1 cellular context compared by ENCODE assay signal in the genomic region with DNA sequence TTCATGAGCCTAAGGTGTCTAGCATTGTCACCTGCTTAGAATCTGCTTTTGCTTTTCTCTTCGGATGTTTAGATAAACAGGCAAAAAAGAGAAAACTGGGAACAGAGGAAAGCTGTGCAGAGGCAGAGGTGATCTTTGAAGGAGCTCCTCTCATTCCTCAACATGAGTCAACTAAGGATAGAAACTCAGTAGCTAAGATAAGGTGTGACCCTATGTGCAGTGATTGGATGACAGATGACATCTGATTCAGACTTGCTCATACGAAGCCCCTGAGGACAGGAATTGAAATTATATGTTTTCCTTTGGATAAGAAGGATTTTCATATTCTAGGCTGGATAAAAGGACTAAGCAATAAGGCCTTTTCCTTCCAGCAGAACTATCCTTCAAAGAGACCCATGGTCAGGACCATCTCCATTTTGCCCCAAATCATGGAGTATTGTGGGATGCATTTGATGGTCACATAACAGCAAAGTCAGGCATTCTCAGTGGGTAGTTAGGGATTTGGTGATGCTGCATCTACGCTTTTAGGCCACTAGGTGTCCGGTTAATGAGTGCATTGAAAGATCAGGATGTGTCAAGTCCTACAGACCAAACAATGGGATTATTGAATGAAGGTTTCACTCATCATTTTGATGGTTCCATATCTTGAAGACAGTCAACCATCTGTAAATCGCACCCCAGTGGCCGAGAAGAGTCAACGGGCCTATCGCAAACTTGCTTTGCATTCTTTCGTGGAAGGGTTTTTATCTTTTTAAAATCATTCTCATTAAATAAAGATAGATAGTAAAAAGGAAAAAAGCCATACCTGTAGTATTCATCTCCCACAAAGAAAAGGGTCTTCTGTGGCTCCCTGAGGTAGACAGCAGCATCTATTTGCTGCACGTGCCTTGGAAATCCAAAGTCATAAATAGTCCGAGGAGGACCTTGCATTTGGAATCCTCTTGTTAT.
A peak's percentile ranks its signal among the peaks of the same experiment; 100 is the strongest.
TF ChIP-seq lines count a peak whose summit lies in the region.

No MANE protein-coding gene starts in this region.

TF ChIP-seq in HepG2, 621 proteins besides CTCF, POLR2A, EP300 and RAD21 (continued from another document and continues in another):
- TF ChIP-seq, protein P1, sequence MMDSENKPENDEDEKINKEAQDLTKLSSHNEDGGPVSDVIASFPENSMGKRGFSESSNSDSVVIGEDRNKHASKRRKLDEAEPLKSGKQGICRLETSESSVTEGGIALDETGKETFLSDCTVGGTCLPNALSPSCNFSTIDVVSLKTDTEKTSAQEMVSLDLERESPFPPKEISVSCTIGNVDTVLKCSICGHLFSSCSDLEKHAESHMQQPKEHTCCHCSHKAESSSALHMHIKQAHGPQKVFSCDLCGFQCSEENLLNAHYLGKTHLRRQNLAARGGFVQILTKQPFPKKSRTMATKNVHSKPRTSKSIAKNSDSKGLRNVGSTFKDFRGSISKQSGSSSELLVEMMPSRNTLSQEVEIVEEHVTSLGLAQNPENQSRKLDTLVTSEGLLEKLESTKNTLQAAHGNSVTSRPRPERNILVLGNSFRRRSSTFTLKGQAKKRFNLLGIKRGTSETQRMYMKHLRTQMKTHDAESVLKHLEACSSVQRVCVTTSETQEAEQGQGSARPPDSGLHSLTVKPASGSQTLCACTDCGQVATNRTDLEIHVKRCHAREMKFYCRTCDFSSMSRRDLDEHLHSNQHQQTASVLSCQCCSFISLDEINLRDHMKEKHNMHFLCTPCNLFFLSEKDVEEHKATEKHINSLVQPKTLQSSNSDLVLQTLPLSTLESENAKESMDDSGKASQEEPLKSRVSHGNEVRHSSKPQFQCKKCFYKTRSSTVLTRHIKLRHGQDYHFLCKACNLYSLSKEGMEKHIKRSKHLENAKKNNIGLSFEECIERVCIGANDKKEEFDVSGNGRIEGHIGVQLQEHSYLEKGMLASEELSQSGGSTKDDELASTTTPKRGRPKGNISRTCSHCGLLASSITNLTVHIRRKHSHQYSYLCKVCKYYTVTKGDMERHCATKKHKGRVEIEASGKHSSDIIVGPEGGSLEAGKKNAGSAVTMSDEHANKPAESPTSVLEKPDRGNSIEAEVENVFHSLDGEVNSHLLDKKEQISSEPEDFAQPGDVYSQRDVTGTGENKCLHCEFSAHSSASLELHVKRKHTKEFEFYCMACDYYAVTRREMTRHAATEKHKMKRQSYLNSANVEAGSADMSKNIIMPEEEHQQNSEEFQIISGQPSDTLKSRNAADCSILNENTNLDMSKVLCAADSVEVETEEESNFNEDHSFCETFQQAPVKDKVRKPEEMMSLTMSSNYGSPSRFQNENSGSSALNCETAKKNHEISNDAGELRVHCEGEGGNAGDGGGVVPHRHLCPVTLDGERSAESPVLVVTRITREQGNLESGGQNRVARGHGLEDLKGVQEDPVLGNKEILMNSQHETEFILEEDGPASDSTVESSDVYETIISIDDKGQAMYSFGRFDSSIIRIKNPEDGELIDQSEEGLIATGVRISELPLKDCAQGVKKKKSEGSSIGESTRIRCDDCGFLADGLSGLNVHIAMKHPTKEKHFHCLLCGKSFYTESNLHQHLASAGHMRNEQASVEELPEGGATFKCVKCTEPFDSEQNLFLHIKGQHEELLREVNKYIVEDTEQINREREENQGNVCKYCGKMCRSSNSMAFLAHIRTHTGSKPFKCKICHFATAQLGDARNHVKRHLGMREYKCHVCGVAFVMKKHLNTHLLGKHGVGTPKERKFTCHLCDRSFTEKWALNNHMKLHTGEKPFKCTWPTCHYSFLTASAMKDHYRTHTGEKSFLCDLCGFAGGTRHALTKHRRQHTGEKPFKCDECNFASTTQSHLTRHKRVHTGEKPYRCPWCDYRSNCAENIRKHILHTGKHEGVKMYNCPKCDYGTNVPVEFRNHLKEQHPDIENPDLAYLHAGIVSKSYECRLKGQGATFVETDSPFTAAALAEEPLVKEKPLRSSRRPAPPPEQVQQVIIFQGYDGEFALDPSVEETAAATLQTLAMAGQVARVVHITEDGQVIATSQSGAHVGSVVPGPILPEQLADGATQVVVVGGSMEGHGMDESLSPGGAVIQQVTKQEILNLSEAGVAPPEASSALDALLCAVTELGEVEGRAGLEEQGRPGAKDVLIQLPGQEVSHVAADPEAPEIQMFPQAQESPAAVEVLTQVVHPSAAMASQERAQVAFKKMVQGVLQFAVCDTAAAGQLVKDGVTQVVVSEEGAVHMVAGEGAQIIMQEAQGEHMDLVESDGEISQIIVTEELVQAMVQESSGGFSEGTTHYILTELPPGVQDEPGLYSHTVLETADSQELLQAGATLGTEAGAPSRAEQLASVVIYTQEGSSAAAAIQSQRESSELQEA (CRISPR knock-in tag; IDR thresholded peaks at IDR 0.05; ENCODE audit: not compliant biosample characterization), result no peak
- TF ChIP-seq TP53 (CRISPR knock-in tag; conservative IDR thresholded peaks at IDR 0.05), result no peak
- no peak for TF ChIP-seq FOXP1 (IDR thresholded peaks at IDR 0.05)
- no peak for TF ChIP-seq FOXP1 (CRISPR knock-in tag; IDR thresholded peaks at IDR 0.05)
- TF ChIP-seq SRSF1 (optimal IDR thresholded peaks at IDR 0.05; ENCODE audit: low read depth, low read length), result no peak
- peak; percentile 95 for TF ChIP-seq MIXL1 (CRISPR knock-in tag; IDR thresholded peaks at IDR 0.05)
- TF ChIP-seq ZNF619 (CRISPR knock-in tag; IDR thresholded peaks at IDR 0.05), result no peak
- TF ChIP-seq SP140L (CRISPR knock-in tag; IDR thresholded peaks at IDR 0.05; ENCODE audit: borderline replicate concordance), result no peak
- TF ChIP-seq KMT2B (CRISPR knock-in tag; IDR thresholded peaks at IDR 0.05), result no peak
- TF ChIP-seq PITX1 (CRISPR knock-in tag; IDR thresholded peaks at IDR 0.05), result no peak
- TF ChIP-seq ZNF547 (CRISPR knock-in tag; IDR thresholded peaks at IDR 0.05), result no peak
- TF ChIP-seq, protein P2, sequence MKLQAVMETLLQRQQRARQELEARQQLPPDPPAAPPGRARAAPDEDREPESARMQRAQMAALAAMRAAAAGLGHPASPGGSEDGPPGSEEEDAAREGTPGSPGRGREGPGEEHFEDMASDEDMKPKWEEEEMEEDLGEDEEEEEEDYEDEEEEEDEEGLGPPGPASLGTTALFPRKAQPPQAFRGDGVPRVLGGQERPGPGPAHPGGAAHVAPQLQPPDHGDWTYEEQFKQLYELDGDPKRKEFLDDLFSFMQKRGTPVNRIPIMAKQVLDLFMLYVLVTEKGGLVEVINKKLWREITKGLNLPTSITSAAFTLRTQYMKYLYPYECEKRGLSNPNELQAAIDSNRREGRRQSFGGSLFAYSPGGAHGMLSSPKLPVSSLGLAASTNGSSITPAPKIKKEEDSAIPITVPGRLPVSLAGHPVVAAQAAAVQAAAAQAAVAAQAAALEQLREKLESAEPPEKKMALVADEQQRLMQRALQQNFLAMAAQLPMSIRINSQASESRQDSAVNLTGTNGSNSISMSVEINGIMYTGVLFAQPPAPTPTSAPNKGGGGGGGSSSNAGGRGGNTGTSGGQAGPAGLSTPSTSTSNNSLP (IDR thresholded peaks at IDR 0.05; ENCODE audit: low read depth, low read length), result peak; percentile 51; the same call in 1 of the 2 replicates
- peak in 1 of 2 experiments; percentile 10; a peak in 1 of 4 replicates for TF ChIP-seq MAFK (conservative IDR thresholded peaks at IDR 0.05 in 1 of 2, IDR thresholded peaks at IDR 0.05 in 1 of 2; ENCODE audit: low read length in 2 of 2)
- no peak for TF ChIP-seq DNMT1 (CRISPR knock-in tag; IDR thresholded peaks at IDR 0.05)
- no peak for TF ChIP-seq GPN1 (CRISPR knock-in tag; IDR thresholded peaks at IDR 0.05; ENCODE audit: borderline replicate concordance)
- TF ChIP-seq, protein P3, sequence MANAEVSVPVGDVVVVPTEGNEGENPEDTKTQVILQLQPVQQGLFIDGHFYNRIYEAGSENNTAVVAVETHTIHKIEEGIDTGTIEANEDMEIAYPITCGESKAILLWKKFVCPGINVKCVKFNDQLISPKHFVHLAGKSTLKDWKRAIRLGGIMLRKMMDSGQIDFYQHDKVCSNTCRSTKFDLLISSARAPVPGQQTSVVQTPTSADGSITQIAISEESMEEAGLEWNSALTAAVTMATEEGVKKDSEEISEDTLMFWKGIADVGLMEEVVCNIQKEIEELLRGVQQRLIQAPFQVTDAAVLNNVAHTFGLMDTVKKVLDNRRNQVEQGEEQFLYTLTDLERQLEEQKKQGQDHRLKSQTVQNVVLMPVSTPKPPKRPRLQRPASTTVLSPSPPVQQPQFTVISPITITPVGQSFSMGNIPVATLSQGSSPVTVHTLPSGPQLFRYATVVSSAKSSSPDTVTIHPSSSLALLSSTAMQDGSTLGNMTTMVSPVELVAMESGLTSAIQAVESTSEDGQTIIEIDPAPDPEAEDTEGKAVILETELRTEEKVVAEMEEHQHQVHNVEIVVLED (CRISPR knock-in tag; IDR thresholded peaks at IDR 0.05; ENCODE audit: borderline replicate concordance), result no peak
- TF ChIP-seq SNAPC2 (CRISPR knock-in tag; IDR thresholded peaks at IDR 0.05), result no peak
- TF ChIP-seq ZNF891 (CRISPR knock-in tag; IDR thresholded peaks at IDR 0.05), result no peak
- TF ChIP-seq ADNP (CRISPR knock-in tag; IDR thresholded peaks at IDR 0.05), result no peak
- TF ChIP-seq, protein P4, sequence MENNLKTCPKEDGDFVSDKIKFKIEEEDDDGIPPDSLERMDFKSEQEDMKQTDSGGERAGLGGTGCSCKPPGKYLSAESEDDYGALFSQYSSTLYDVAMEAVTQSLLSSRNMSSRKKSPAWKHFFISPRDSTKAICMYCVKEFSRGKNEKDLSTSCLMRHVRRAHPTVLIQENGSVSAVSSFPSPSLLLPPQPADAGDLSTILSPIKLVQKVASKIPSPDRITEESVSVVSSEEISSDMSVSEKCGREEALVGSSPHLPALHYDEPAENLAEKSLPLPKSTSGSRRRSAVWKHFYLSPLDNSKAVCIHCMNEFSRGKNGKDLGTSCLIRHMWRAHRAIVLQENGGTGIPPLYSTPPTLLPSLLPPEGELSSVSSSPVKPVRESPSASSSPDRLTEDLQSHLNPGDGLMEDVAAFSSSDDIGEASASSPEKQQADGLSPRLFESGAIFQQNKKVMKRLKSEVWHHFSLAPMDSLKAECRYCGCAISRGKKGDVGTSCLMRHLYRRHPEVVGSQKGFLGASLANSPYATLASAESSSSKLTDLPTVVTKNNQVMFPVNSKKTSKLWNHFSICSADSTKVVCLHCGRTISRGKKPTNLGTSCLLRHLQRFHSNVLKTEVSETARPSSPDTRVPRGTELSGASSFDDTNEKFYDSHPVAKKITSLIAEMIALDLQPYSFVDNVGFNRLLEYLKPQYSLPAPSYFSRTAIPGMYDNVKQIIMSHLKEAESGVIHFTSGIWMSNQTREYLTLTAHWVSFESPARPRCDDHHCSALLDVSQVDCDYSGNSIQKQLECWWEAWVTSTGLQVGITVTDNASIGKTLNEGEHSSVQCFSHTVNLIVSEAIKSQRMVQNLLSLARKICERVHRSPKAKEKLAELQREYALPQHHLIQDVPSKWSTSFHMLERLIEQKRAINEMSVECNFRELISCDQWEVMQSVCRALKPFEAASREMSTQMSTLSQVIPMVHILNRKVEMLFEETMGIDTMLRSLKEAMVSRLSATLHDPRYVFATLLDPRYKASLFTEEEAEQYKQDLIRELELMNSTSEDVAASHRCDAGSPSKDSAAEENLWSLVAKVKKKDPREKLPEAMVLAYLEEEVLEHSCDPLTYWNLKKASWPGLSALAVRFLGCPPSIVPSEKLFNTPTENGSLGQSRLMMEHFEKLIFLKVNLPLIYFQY (CRISPR knock-in tag; IDR thresholded peaks at IDR 0.05; ENCODE audit: borderline replicate concordance), result no peak
- TF ChIP-seq, protein P5, sequence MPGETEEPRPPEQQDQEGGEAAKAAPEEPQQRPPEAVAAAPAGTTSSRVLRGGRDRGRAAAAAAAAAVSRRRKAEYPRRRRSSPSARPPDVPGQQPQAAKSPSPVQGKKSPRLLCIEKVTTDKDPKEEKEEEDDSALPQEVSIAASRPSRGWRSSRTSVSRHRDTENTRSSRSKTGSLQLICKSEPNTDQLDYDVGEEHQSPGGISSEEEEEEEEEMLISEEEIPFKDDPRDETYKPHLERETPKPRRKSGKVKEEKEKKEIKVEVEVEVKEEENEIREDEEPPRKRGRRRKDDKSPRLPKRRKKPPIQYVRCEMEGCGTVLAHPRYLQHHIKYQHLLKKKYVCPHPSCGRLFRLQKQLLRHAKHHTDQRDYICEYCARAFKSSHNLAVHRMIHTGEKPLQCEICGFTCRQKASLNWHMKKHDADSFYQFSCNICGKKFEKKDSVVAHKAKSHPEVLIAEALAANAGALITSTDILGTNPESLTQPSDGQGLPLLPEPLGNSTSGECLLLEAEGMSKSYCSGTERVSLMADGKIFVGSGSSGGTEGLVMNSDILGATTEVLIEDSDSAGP (CRISPR knock-in tag; IDR thresholded peaks at IDR 0.05; ENCODE audit: borderline replicate concordance), result no peak
- TF ChIP-seq, protein P6, sequence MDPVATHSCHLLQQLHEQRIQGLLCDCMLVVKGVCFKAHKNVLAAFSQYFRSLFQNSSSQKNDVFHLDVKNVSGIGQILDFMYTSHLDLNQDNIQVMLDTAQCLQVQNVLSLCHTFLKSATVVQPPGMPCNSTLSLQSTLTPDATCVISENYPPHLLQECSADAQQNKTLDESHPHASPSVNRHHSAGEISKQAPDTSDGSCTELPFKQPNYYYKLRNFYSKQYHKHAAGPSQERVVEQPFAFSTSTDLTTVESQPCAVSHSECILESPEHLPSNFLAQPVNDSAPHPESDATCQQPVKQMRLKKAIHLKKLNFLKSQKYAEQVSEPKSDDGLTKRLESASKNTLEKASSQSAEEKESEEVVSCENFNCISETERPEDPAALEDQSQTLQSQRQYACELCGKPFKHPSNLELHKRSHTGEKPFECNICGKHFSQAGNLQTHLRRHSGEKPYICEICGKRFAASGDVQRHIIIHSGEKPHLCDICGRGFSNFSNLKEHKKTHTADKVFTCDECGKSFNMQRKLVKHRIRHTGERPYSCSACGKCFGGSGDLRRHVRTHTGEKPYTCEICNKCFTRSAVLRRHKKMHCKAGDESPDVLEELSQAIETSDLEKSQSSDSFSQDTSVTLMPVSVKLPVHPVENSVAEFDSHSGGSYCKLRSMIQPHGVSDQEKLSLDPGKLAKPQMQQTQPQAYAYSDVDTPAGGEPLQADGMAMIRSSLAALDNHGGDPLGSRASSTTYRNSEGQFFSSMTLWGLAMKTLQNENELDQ (CRISPR knock-in tag; IDR thresholded peaks at IDR 0.05; ENCODE audit: borderline replicate concordance), result no peak
- 0 out of 2 replicates have a peak, but pooled peaks have one; percentile 20 for TF ChIP-seq FOSL2 (CRISPR knock-in tag; IDR thresholded peaks at IDR 0.05)
- TF ChIP-seq, protein P7, sequence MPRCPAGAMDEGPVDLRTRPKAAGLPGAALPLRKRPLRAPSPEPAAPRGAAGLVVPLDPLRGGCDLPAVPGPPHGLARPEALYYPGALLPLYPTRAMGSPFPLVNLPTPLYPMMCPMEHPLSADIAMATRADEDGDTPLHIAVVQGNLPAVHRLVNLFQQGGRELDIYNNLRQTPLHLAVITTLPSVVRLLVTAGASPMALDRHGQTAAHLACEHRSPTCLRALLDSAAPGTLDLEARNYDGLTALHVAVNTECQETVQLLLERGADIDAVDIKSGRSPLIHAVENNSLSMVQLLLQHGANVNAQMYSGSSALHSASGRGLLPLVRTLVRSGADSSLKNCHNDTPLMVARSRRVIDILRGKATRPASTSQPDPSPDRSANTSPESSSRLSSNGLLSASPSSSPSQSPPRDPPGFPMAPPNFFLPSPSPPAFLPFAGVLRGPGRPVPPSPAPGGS (CRISPR knock-in tag; IDR thresholded peaks at IDR 0.05), result no peak
- no peak for TF ChIP-seq NR2F1 (CRISPR knock-in tag; IDR thresholded peaks at IDR 0.05)
- no peak for TF ChIP-seq ZNF205 (CRISPR knock-in tag; IDR thresholded peaks at IDR 0.05)
